Comparison of ENCODE assay signal across 14 cellular contexts in the genomic region with DNA sequence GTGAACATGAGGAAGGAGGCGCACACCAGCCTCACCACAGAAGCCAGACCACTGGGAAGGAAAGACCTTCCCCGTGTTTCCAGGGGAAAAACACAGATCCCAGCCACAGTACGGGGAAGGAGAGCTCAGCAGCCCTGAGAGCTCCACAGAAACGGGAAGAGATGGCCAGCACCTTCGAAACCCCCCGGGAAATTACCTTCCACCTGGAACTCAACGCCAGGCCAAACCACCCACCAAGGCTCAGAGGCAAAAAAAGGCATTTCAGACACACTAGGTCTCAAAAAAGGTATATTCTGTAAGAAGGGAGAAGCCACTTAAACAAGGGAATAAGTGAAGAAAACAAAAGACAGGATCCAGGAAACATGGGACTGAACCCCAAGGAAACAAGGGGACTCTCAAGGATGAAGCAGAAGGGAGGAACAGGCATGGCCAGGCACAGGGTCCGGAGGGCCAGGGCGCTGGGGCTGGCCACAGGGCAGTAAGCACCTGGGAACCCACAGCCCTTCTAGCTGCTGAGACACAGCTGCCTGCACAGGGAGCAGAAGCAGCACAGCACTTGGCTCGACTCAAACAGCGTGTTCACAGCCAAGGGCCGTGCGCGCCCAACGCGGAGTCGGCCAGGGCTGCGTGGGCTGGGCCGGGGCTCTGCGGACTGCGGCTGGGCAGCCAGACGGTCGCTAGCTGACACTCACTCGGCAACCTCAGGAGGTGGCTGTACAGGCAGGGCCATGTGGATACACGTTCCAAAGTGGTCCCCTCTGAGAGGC. TPM values are rescaled to one million over a fixed set of nuclear protein-coding genes. Genes with fewer than 3 reads are reported as not detected.
A peak's percentile ranks its signal among the peaks of the same experiment; 100 is the strongest.
DNase-seq lines count a peak whose midpoint lies in the region; ATAC-seq and TF ChIP-seq lines count a peak whose summit lies in the region.
"Had no signal": no experiment of that assay in that cellular context is flagged by ENCODE, and none has a peak within 500 bp of the region (broad histone marks: within the 10 kb centered on the region; RNA-seq: fewer than 3 reads in every experiment).

No MANE protein-coding gene starts in this region.

- peaks cover 93% of the 10 kb centered on the region for H4K20me1 ChIP-seq in neural progenitor cell (ENCODE audit: low read depth)

- TF ChIP-seq EP300 in gastroesophageal sphincter (IDR thresholded peaks at IDR 0.05): no peak

- TF ChIP-seq POLR2A in gastroesophageal sphincter (IDR thresholded peaks at IDR 0.05): no peak

- H3K4me1 Mint-ChIP-seq in neural progenitor cell (peaks cover 52% of the 10 kb centered on the region), T-cell (peaks cover 40 to 49% (median 46%) of the 10 kb centered on the region in 3 donors)

- DNase-seq in AG20443 (ENCODE audit: low spot score) (peak; percentile 58), SK-N-DZ (ENCODE audit: low spot score) (peak; percentile 35), neural progenitor cell (ENCODE audit: low spot score) (peak; percentile 28), HUDEP-2 (lab: John Stamatoyannopoulos, UW; ENCODE audit: unreplicated experiment in 76 of 76) (no peak), T-cell (no peak), H4 (ENCODE audit: low spot score) (no peak)
- DNase-seq: activated CD8-positive, alpha-beta T cell treated with anti-CD3 and anti-CD28 coated beads, Interleukin-2, amount 10 ng/mL, durations not matched to agents 7 days and 5 days; effector memory CD8-positive, alpha-beta T cell; NCI-H69; stimulated activated naive CD8-positive, alpha-beta T cell treated with anti-CD3 and anti-CD28 coated beads, Interleukin-15, amount 100 ng/mL, for 72 hours; T-helper 1 cell had no signal

- H3K27me3 ChIP-seq in gastroesophageal sphincter (no peaks in the 10 kb centered on the region), neural progenitor cell (no peaks in the 10 kb centered on the region)

- peaks cover 13% of the 10 kb centered on the region for H3F3A ChIP-seq in neural progenitor cell (ENCODE audit: low read depth)

- CTCF ChIA-PET in T-cell (lab: Charles Lee): interaction anchor here in 1 of 2 donors (0.5 kb wide), 1 partner anchor 479 kb away, joined by 7 read pairs; no protein-coding TSS in a partner anchor

- peaks cover 3% of the 10 kb centered on the region for H3K36me3 Mint-ChIP-seq in neural progenitor cell
- peaks cover 3% of the 10 kb centered on the region for H3K36me3 Mint-ChIP-seq in T-cell

- H3K4me1 ChIP-seq in gastroesophageal sphincter (peaks cover 0 to 54% (median 15%) of the 10 kb centered on the region in 3 donors), neural progenitor cell (peaks cover 23% of the 10 kb centered on the region)

- H3K27me3 Mint-ChIP-seq in neural progenitor cell (ENCODE audit: insufficient read depth, low read depth) (peaks cover 3% of the 10 kb centered on the region), T-cell (no peaks in the 10 kb centered on the region)
- H3K27me3 Mint-ChIP-seq: effector memory CD8-positive, alpha-beta T cell; stimulated activated naive CD8-positive, alpha-beta T cell treated with anti-CD3 and anti-CD28 coated beads, Interleukin-15, amount 100 ng/mL, for 72 hours had no signal

- peak; percentile 64 for ATAC-seq in gastroesophageal sphincter
- no peak for ATAC-seq in T-cell (replicated peaks in 1 of 4)
- no peak for ATAC-seq in HG03025 (IDR thresholded peaks at IDR 0.05; ENCODE audit: low FRiP score, unreplicated experiment)
- ATAC-seq: activated CD8-positive, alpha-beta T cell treated with anti-CD3 and anti-CD28 coated beads, Interleukin-2, amount 10 ng/mL, durations not matched to agents 7 days and 5 days; effector memory CD8-positive, alpha-beta T cell; HCT116; stimulated activated naive CD8-positive, alpha-beta T cell treated with anti-CD3 and anti-CD28 coated beads, Interleukin-15, amount 100 ng/mL, for 72 hours had no signal

- POLR2A ChIA-PET in T-cell (lab: Charles Lee): interaction anchor here in 1 of 2 donors (0.7 kb wide), 1 partner anchor 114 kb away, joined by 3 read pairs; no protein-coding TSS in a partner anchor

- H3K4me3 ChIP-seq in gastroesophageal sphincter (no peak overlapping the region), neural progenitor cell (no peak overlapping the region)

- no peak overlapping the region for H3K27ac Mint-ChIP-seq in neural progenitor cell
- H3K27ac Mint-ChIP-seq in T-cell: no peak overlapping the region
- H3K27ac Mint-ChIP-seq: activated CD8-positive, alpha-beta T cell treated with anti-CD3 and anti-CD28 coated beads, Interleukin-2, amount 10 ng/mL, durations not matched to agents 7 days and 5 days had no signal

- H2AFZ ChIP-seq in neural progenitor cell (replicated peaks): no peak overlapping the region

- no peak overlapping the region for H3K27ac ChIP-seq in gastroesophageal sphincter
- peak overlapping the region; percentile 61 for H3K27ac ChIP-seq in neural progenitor cell

- no peaks in the 10 kb centered on the region for H3K9me3 Mint-ChIP-seq in neural progenitor cell
- H3K9me3 Mint-ChIP-seq in T-cell: no peaks in the 10 kb centered on the region
- H3K9me3 Mint-ChIP-seq: effector memory CD8-positive, alpha-beta T cell; stimulated activated naive CD8-positive, alpha-beta T cell treated with anti-CD3 and anti-CD28 coated beads, Interleukin-15, amount 100 ng/mL, for 72 hours had no signal

- no peak overlapping the region for H3K4me3 Mint-ChIP-seq in neural progenitor cell
- no peak overlapping the region for H3K4me3 Mint-ChIP-seq in T-cell
- H3K4me3 Mint-ChIP-seq: activated CD8-positive, alpha-beta T cell treated with anti-CD3 and anti-CD28 coated beads, Interleukin-2, amount 10 ng/mL, durations not matched to agents 7 days and 5 days; effector memory CD8-positive, alpha-beta T cell; stimulated activated naive CD8-positive, alpha-beta T cell treated with anti-CD3 and anti-CD28 coated beads, Interleukin-15, amount 100 ng/mL, for 72 hours had no signal

- H3K9me3 ChIP-seq in gastroesophageal sphincter (no peaks in the 10 kb centered on the region), neural progenitor cell (ENCODE audit: low read depth) (no peaks in the 10 kb centered on the region)

- H3K79me2 ChIP-seq in neural progenitor cell (ENCODE audit: low read depth): peaks cover 98% of the 10 kb centered on the region

- no peak overlapping the region for H3K9ac ChIP-seq in neural progenitor cell

- WGBS in gastroesophageal sphincter (ENCODE audit: low coverage in 1 of 2), 2 donors: 52 to 57% methylated on average over 4 to 22 of the region's 25 CpGs

- no peak for TF ChIP-seq CTCF in gastroesophageal sphincter (IDR thresholded peaks at IDR 0.05)
- TF ChIP-seq CTCF in neural progenitor cell (IDR thresholded peaks at IDR 0.05): no peak

- H3K36me3 ChIP-seq in gastroesophageal sphincter (no peaks in the 10 kb centered on the region), neural progenitor cell (no peaks in the 10 kb centered on the region)

- H3K4me2 ChIP-seq in neural progenitor cell: no peak overlapping the region

RNA-seq across cellular contexts. Expression of gene TAF4, which starts 44.6 kb away (rescaled TPM):
- 10.3 and 18.0 TPM in 2 replicates for polyA plus RNA-seq in SK-N-DZ (2014; cell fraction: cytosol; rRNA removed)
- 15.1 and 21.0 TPM in 2 replicates for polyA plus RNA-seq in SK-N-DZ (2014; cell fraction: nucleus; rRNA removed)
- total RNA-seq in gastroesophageal sphincter: 10 to 100 TPM in 3 of 4 donors, 1 to 10 TPM in 1; 7.6 to 19.9 (median 15.5) TPM
- total RNA-seq in neural progenitor cell (ENCODE audit: low replicate concordance): 9.9 and 10.8 TPM in 2 replicates
- total RNA-seq in T-cell: 10 to 100 TPM; 21.7 to 39.5 (median 35.2) TPM
- total RNA-seq in H4 (2014; rRNA removed; shearing (Covaris generic)): 2.0 and 4.9 TPM in 2 replicates

Comparison
In these comparisons a context has a peak if more than half of its experiments do, and no peak if none do; other contexts are left out.
1. DNase-seq: peak in AG20443 (single experiment), SK-N-DZ (single experiment) and neural progenitor cell (single experiment); none in HUDEP-2 (0 of 76), T-cell (0 of 34) and H4 (single experiment).